Comparison of ENCODE assay signal across 1 cellular context in the genomic region with DNA sequence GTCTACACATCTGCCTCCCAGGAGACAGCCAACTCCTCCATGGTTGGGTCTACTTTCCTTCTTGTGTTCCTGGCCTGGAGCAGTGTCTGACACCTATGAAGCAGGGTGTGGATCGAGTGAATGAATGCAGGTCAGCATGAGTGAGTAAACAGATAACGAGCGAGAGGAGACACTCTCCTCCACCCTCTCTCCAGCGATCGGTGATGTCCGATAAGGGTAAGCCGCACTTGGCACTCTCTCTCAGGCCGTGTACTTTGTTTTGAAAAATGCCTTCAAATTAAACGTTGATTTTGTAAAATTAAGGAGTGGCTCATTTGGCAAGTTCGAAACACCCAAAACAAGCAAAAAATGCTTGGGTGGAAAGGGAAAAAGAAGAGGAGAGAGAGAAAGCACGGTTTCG.
TF ChIP-seq lines count a peak whose summit lies in the region.

No MANE protein-coding gene starts in this region.

TF ChIP-seq in H1, 55 proteins besides CTCF, POLR2A, EP300 and RAD21:
- TF ChIP-seq TCF12 (IDR thresholded peaks at IDR 0.05; ENCODE audit: low read depth, low read length) (no peak), NRF1 (IDR thresholded peaks at IDR 0.05; ENCODE audit: low read depth, low read length) (no peak), CEBPB (IDR thresholded peaks at IDR 0.05; ENCODE audit: low read depth, low read length) (no peak), SAP30 (IDR thresholded peaks at IDR 0.05; ENCODE audit: insufficient read depth, insufficient replicate concordance, low read length) (no peak), TAF7 (optimal IDR thresholded peaks at IDR 0.05; ENCODE audit: borderline replicate concordance, low read depth, low read length) (no peak), ATF3 (IDR thresholded peaks at IDR 0.05; ENCODE audit: insufficient read depth, low read depth, low read length) (no peak), SRF (IDR thresholded peaks at IDR 0.05; ENCODE audit: low read depth, low read length) (no peak), SP1 (IDR thresholded peaks at IDR 0.05; ENCODE audit: low read depth, low read length) (no peak), SIRT6 (IDR thresholded peaks at IDR 0.05; ENCODE audit: low read length) (no peak), MAX (IDR thresholded peaks at IDR 0.05) (no peak), ATF2 (IDR thresholded peaks at IDR 0.05; ENCODE audit: low read length) (no peak), MAFK (IDR thresholded peaks at IDR 0.05; ENCODE audit: low read depth, low read length) (no peak)
TF ChIP-seq in H1: peak in this region for 0.
